Comparison of ENCODE assay signal across 7 cellular contexts in genomic region chr1:225446298-225446941, GRCh38. TPM values are rescaled to one million over a fixed set of nuclear protein-coding genes. Genes with fewer than 3 reads are reported as not detected.
DNase-seq lines count a peak whose midpoint lies in the region; ATAC-seq and TF ChIP-seq lines count a peak whose summit lies in the region.

No MANE protein-coding gene starts in this region.

- H3K36me3 ChIP-seq in HUES64 (ENCODE audit: insufficient read depth, low read length) (no peaks in the 10 kb centered on the region), stomach (no peaks in the 10 kb centered on the region)

- TF ChIP-seq EP300 in stomach (IDR thresholded peaks at IDR 0.05) = no peak

- ATAC-seq in WTC11 = peak; percentile 10; the same call in 1 of the 2 replicates
- no peak for ATAC-seq in HG03460 (IDR thresholded peaks at IDR 0.05; ENCODE audit: unreplicated experiment)

- no peaks in the 10 kb centered on the region for H3K9me3 Mint-ChIP-seq in WTC11

- H3K4me1 ChIP-seq in HUES64 (ENCODE audit: insufficient read depth, low read length) = peaks cover 24% of the 10 kb centered on the region
- peaks cover 53 to 95% (median 73%) of the 10 kb centered on the region in 4 donors for H3K4me1 ChIP-seq in stomach

- H3K27ac ChIP-seq in HUES64 (ENCODE audit: low read depth, low read length) (0 out of 2 replicates have a peak overlapping the region, but pooled peaks have one; percentile 13), stomach (peak overlapping the region; percentile 62 to 90 (median 85))

- H3K9me3 ChIP-seq in HUES64 (ENCODE audit: insufficient read depth, low read depth, low read length) (no peaks in the 10 kb centered on the region), stomach (no peaks in the 10 kb centered on the region)

- TF ChIP-seq POLR2A in stomach (IDR thresholded peaks at IDR 0.05) = no peak

- no peaks in the 10 kb centered on the region for H3K27me3 ChIP-seq in HUES64 (ENCODE audit: insufficient read depth, low read length)
- H3K27me3 ChIP-seq in stomach = no peaks in the 10 kb centered on the region

- TF ChIP-seq CTCF in WTC11 (IDR thresholded peaks at IDR 0.05) (no peak), stomach (IDR thresholded peaks at IDR 0.05) (no peak), GM10248 (IDR thresholded peaks at IDR 0.05; ENCODE audit: control extremely low read depth, extremely low read depth, low read depth, missing control alignments) (no peak)

- no peak overlapping the region for H3K4me3 ChIP-seq in HUES64 (ENCODE audit: low read length)
- H3K4me3 ChIP-seq in stomach = no peak overlapping the region

- H3K4me1 Mint-ChIP-seq in WTC11 = peaks cover 34% of the 10 kb centered on the region

- H3K27ac Mint-ChIP-seq in WTC11 = no peak overlapping the region

- 52% methylated on average over 9 of the region's 9 CpGs for WGBS in HUES64
- 53 to 61% (median 60%) methylated on average over 9 of the region's 9 CpGs for WGBS in stomach, 5 donors

- 0 out of 2 replicates have a peak, but pooled peaks cover 4% of the 10 kb centered on the region for H3K27me3 Mint-ChIP-seq in WTC11 (ENCODE audit: low read depth)

- H3K4me3 Mint-ChIP-seq in WTC11 = no peak overlapping the region

- intact Hi-C loops in stomach (cut with DNase I; ENCODE audit: low total_unique reads) = no loop called here

- DNase-seq in WTC11 (ENCODE audit: low spot score) (no peak), left kidney (ENCODE audit: low read depth, low spot score) (peak; percentile 59), stomach (no peak), GM10248 (ENCODE audit: extremely low spot score) (no peak), GM19240 (ENCODE audit: insufficient read length, low spot score) (no peak)

- POLR2A ChIA-PET in WTC11 (lab: Charles Lee) = no interaction called here
- POLR2A ChIA-PET in GM10248 (lab: Yijun Ruan, JAX) = no interaction called here

- H3K36me3 Mint-ChIP-seq in WTC11 = no peaks in the 10 kb centered on the region

- CTCF ChIA-PET in WTC11 (lab: Charles Lee) (interaction anchor here (0.5 to 1.6 kb wide), 6 partner anchors 15 to 521 kb away, joined by 3 to 5 read pairs (median 4); partner anchors contain the start of gene SRP9), GM10248 (lab: Yijun Ruan, JAX) (interaction anchor here (1.3 to 2.2 kb wide), 4 partner anchors 15 to 618 kb away, joined by 3 to 8 read pairs (median 4); partner anchors contain the start of gene LBR)

- H3K9ac ChIP-seq in HUES64 (ENCODE audit: low read depth, low read length) = no peak overlapping the region; the same call in 1 of the 2 replicates

TF ChIP-seq in WTC11, 78 proteins besides CTCF, POLR2A, EP300 and RAD21:
- TF ChIP-seq, protein P1, sequence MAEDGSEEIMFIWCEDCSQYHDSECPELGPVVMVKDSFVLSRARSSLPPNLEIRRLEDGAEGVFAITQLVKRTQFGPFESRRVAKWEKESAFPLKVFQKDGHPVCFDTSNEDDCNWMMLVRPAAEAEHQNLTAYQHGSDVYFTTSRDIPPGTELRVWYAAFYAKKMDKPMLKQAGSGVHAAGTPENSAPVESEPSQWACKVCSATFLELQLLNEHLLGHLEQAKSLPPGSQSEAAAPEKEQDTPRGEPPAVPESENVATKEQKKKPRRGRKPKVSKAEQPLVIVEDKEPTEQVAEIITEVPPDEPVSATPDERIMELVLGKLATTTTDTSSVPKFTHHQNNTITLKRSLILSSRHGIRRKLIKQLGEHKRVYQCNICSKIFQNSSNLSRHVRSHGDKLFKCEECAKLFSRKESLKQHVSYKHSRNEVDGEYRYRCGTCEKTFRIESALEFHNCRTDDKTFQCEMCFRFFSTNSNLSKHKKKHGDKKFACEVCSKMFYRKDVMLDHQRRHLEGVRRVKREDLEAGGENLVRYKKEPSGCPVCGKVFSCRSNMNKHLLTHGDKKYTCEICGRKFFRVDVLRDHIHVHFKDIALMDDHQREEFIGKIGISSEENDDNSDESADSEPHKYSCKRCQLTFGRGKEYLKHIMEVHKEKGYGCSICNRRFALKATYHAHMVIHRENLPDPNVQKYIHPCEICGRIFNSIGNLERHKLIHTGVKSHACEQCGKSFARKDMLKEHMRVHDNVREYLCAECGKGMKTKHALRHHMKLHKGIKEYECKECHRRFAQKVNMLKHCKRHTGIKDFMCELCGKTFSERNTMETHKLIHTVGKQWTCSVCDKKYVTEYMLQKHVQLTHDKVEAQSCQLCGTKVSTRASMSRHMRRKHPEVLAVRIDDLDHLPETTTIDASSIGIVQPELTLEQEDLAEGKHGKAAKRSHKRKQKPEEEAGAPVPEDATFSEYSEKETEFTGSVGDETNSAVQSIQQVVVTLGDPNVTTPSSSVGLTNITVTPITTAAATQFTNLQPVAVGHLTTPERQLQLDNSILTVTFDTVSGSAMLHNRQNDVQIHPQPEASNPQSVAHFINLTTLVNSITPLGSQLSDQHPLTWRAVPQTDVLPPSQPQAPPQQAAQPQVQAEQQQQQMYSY (CRISPR knock-in tag; IDR thresholded peaks at IDR 0.05) = no peak

RNA-seq across cellular contexts. Expression of gene LBR, which starts 18.6 kb away (rescaled TPM):
- polyA plus RNA-seq in HUES64 (2013, experiment 1 of 2) = 59.4 TPM
- 62.7 TPM for polyA plus RNA-seq in HUES64 (2013, experiment 2 of 2)
- total RNA-seq in WTC11 (2021) (63.8 to 86.0 TPM (median 66.0 TPM) in 3 replicates), stomach (100 to 1,000 TPM in 2 of 5 donors, 10 to 100 TPM in 3; 47.8 to 159 (median 83.4) TPM)
- 10 to 100 TPM in 1 of 3 donors, 1 to 10 TPM in 2; 6.9 to 25.5 (median 6.9) TPM for polyA plus RNA-seq in stomach
